In the genomic region with DNA sequence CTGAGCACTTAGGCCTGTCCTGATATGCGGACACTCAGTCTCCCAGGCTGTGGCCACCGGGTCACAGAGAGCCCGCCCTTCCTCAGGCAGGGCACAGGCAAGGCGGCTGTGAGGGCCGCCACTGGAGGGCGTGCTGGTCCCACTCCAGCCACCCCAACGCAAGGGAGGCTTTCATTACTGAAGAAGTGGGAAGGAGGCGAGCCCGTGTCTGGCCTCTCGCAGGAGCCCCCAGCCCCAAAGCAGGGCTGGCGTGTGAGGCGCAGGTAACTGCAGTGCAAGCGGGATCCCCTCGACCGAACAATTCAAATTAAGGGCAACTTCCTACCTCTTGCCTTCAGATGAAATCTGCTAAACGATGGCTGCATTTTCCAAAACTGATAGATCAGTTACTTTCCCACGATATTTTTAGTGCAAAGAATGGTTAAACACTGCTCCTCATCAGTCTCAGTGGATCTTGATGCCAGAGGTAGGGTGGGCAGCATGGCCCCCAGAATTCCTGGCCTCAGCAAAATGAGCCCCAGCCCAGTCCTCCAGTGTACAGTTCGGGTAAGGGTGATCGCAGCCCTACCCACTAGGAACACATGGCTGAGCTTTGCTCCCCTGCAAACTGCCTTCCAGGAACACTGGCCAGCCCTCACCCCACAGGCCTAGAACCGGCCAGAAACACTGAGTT, we compare ENCODE assay signal across 8 cellular contexts.
A peak's percentile ranks its signal among the peaks of the same experiment; 100 is the strongest.
DNase-seq lines count a peak whose midpoint lies in the region; ATAC-seq and TF ChIP-seq lines count a peak whose summit lies in the region.

No MANE protein-coding gene starts in this region.

- H3K27ac ChIP-seq in DND-41 (ENCODE audit: low read length) (no peak overlapping the region), hepatocyte (no peak overlapping the region)

- H3K9me3 ChIP-seq in DND-41 (ENCODE audit: insufficient read depth, low read length, severe bottlenecking) (no peaks in the 10 kb centered on the region), hepatocyte (ENCODE audit: low read depth) (no peaks in the 10 kb centered on the region)

- no peak overlapping the region for H3K4me2 ChIP-seq in DND-41 (ENCODE audit: insufficient read depth, low read length)
- no peak overlapping the region for H3K4me2 ChIP-seq in hepatocyte

- no peak overlapping the region for H3K9ac ChIP-seq in DND-41 (ENCODE audit: low read depth, low read length)

- WGBS in hepatocyte (ENCODE audit: low lambda C conversion rate, missing lambda C conversion rate), result 42% methylated on average over 20 of the region's 20 CpGs

- H3K9me2 ChIP-seq in hepatocyte (replicated peaks; ENCODE audit: insufficient read depth), result no peaks in the 10 kb centered on the region

- H3K36me3 ChIP-seq in DND-41 (ENCODE audit: insufficient read depth, low read length), result no peaks in the 10 kb centered on the region
- no peaks in the 10 kb centered on the region for H3K36me3 ChIP-seq in hepatocyte (replicated peaks; ENCODE audit: insufficient read depth, low read depth)

- H3K4me1 ChIP-seq in DND-41 (ENCODE audit: insufficient read depth, low read length) (no peaks in the 10 kb centered on the region), hepatocyte (ENCODE audit: insufficient read depth) (no peaks in the 10 kb centered on the region)

- H2AFZ ChIP-seq in DND-41 (ENCODE audit: low read depth, low read length), result no peak overlapping the region
- H2AFZ ChIP-seq in hepatocyte, result no peak overlapping the region

- TF ChIP-seq CTCF in DND-41 (IDR thresholded peaks at IDR 0.05; ENCODE audit: borderline replicate concordance, extremely low read depth, low read length, poor library complexity, severe bottlenecking) (peak; percentile 53), hepatocyte (IDR thresholded peaks at IDR 0.05; ENCODE audit: poor library complexity) (peak; percentile 72)

- H3K27me3 ChIP-seq in DND-41 (ENCODE audit: insufficient read depth, low read length, poor library complexity) (no peaks in the 10 kb centered on the region), hepatocyte (no peaks in the 10 kb centered on the region)

- no peaks in the 10 kb centered on the region for H3K79me2 ChIP-seq in DND-41 (ENCODE audit: insufficient read depth, low read length)
- no peaks in the 10 kb centered on the region for H3K79me2 ChIP-seq in hepatocyte

- ATAC-seq in DND-41 (ENCODE audit: insufficient read depth, low read depth) (peak; percentile 65; the same call in 1 of the 3 replicates), GM18502 (IDR thresholded peaks at IDR 0.05; ENCODE audit: poor library complexity, unreplicated experiment) (no peak), GM19397 (IDR thresholded peaks at IDR 0.05; ENCODE audit: unreplicated experiment) (no peak), GM18861 (IDR thresholded peaks at IDR 0.05; ENCODE audit: unreplicated experiment) (no peak)

- DNase-seq in DND-41 (peak; percentile 18), HT-29 (ENCODE audit: low spot score) (peak; percentile 88), SW480 (ENCODE audit: low spot score) (peak; percentile 47), hepatocyte (ENCODE audit: low spot score) (peak; percentile 81), NCI-H2227 (lab: John Stamatoyannopoulos, UW; ENCODE audit: unreplicated experiment) (no peak)

- no peak overlapping the region for H3K4me3 ChIP-seq in DND-41 (ENCODE audit: low read depth in 1 of 2, low read length in 2 of 2)
- H3K4me3 ChIP-seq in hepatocyte, result no peak overlapping the region

- H4K20me1 ChIP-seq in DND-41 (ENCODE audit: insufficient read depth, low read length) (peaks cover 2% of the 10 kb centered on the region; the same call in 1 of the 2 replicates), hepatocyte (ENCODE audit: insufficient read depth, poor library complexity, severe bottlenecking) (no peaks in the 10 kb centered on the region)
